24 cellular contexts compared by ENCODE assay signal in genomic region chr7:55343860-55344606, GRCh38.
"Had no signal": no experiment of that assay in that cellular context is flagged by ENCODE, and none has a peak within 500 bp of the region (broad histone marks: within the 10 kb centered on the region; RNA-seq: fewer than 3 reads in every experiment).

No MANE protein-coding gene starts in this region.

- H3K4me1 ChIP-seq: pancreas, tibial nerve, upper lobe of right lung had no signal

- H3K36me3 ChIP-seq: pancreas, tibial nerve, upper lobe of right lung had no signal

- FAIRE-seq: endothelial cell of umbilical vein, islet of Langerhans, pancreas, small intestine had no signal

- H3K36me3 Mint-ChIP-seq: natural killer cell had no signal

- H3K79me2 ChIP-seq: hepatocyte had no signal

- H3K27ac ChIP-seq: coronary artery, hepatocyte, pancreas, tibial nerve, upper lobe of right lung had no signal

- H2AFZ ChIP-seq: hepatocyte had no signal

- H3K4me3 ChIP-seq: hepatocyte, mucosa of descending colon, pancreas, tibial nerve, upper lobe of right lung had no signal

- H3K9me3 ChIP-seq: mucosa of descending colon, pancreas, upper lobe of right lung had no signal

- H3K27me3 Mint-ChIP-seq: progenitor cell of endocrine pancreas had no signal

- H3K4me1 Mint-ChIP-seq: endodermal cell, natural killer cell, neural crest cell had no signal

- H3K4me3 Mint-ChIP-seq: endodermal cell, natural killer cell, neural crest cell had no signal

- H3K9me3 Mint-ChIP-seq: natural killer cell, neural crest cell had no signal

- ATAC-seq: left lobe of liver, mucosa of descending colon, pancreas had no signal

- H3K27ac Mint-ChIP-seq: endodermal cell, natural killer cell, progenitor cell of endocrine pancreas had no signal

- DNase-seq: effector CD4-positive, alpha-beta T cell; endodermal cell; erythroblast; foreskin melanocyte; head of caudate nucleus; mammary epithelial cell; mucosa of descending colon; natural killer cell; nucleus accumbens; right cardiac atrium; small intestine; stimulated activated CD4-positive, alpha-beta T cell treated with anti-CD3 and anti-CD28 coated beads, Interleukin-12 subunit alpha, Interleukin-12 subunit beta, amount 100 ng/mL, for 4 hours; stimulated activated CD4-positive, alpha-beta T cell treated with anti-CD3 and anti-CD28 coated beads, Interleukin-2, amount 100 ng/mL, for 48 hours; stimulated activated naive CD4-positive, alpha-beta T cell treated with Interleukin-2 at 50 U/mL for 16 hours; upper lobe of right lung had no signal

- H3K4me2 ChIP-seq: hepatocyte had no signal

- H3K27me3 ChIP-seq: hepatocyte, pancreas, upper lobe of right lung had no signal
